12 cellular contexts compared by ENCODE assay signal in the genomic region with DNA sequence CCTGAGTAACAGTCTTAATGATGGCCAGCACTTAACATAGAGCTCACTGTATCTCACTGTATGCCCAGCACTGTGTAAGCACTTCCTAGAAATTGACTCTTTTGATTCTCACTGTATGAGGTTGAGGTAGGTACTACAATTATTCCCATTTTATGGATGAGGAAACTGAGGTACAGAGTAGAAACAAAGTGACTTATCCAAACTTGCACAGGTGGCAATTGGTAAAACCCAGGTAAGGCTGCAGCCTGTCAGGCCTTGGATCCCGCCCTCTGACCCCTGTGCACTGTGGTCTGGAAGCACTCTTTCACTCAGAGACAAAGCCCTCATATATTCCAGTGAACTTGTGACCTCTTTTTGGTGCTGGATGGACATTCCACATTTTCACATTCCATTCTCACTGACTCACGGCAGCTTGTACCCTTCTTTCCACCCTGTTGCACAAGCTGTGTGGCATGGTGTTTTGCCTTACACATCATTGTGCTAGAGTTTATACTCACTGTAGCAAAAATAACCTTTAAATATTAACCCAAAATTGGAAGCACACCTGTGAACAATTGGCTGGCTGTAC. TPM values are rescaled to one million over a fixed set of nuclear protein-coding genes. Genes with fewer than 3 reads are reported as not detected.
DNase-seq lines count a peak whose midpoint lies in the region; ATAC-seq and TF ChIP-seq lines count a peak whose summit lies in the region.
"Had no signal": no experiment of that assay in that cellular context is flagged by ENCODE, and none has a peak within 500 bp of the region (broad histone marks: within the 10 kb centered on the region; RNA-seq: fewer than 3 reads in every experiment).

No MANE protein-coding gene starts in this region.

- H3K9me3 ChIP-seq in MG63: peaks cover 3% of the 10 kb centered on the region; the same call in 1 of the 2 replicates

- peaks cover 15% of the 10 kb centered on the region for H3K9me3 Mint-ChIP-seq in activated naive CD8-positive, alpha-beta T cell treated with anti-CD3 and anti-CD28 coated beads, Interleukin-2, amount 50 U/mL, for 24 hours

- H3K36me3 ChIP-seq in MG63: no peaks in the 10 kb centered on the region

- peaks cover 2% of the 10 kb centered on the region for H3K36me3 Mint-ChIP-seq in activated naive CD8-positive, alpha-beta T cell treated with anti-CD3 and anti-CD28 coated beads, Interleukin-2, amount 50 U/mL, for 24 hours (ENCODE audit: low read depth)
- H3K36me3 Mint-ChIP-seq: CD8-positive, alpha-beta memory T cell had no signal

- no peak for ATAC-seq in HG02884 (IDR thresholded peaks at IDR 0.05; ENCODE audit: unreplicated experiment)
- no peak for ATAC-seq in activated naive CD8-positive, alpha-beta T cell treated with anti-CD3 and anti-CD28 coated beads, Interleukin-2, amount 50 U/mL, for 24 hours

- no peaks in the 10 kb centered on the region for H3K4me1 Mint-ChIP-seq in activated naive CD8-positive, alpha-beta T cell treated with anti-CD3 and anti-CD28 coated beads, Interleukin-2, amount 50 U/mL, for 24 hours
- H3K4me1 Mint-ChIP-seq: CD8-positive, alpha-beta memory T cell had no signal

- H3K27me3 Mint-ChIP-seq in activated naive CD8-positive, alpha-beta T cell treated with anti-CD3 and anti-CD28 coated beads, Interleukin-2, amount 50 U/mL, for 24 hours: no peaks in the 10 kb centered on the region
- H3K27me3 Mint-ChIP-seq: activated naive CD8-positive, alpha-beta T cell had no signal

- DNase-seq in AG08396 (ENCODE audit: low spot score) (peak; percentile 77), MG63 (peak; percentile 78), epithelial cell of esophagus (ENCODE audit: low read depth) (peak; percentile 51), mucosa of gallbladder (ENCODE audit: low spot score) (peak; percentile 26), NCI-H1092 (lab: John Stamatoyannopoulos, UW) (no peak)
- no peak for DNase-seq in effector CD4-positive, alpha-beta T cell
- DNase-seq in activated naive CD8-positive, alpha-beta T cell treated with anti-CD3 and anti-CD28 coated beads, Interleukin-2, amount 50 U/mL, for 24 hours: no peak
- DNase-seq: CD8-positive, alpha-beta memory T cell; NCI-H187; stimulated activated CD4-positive, alpha-beta T cell treated with anti-CD3 and anti-CD28 coated beads, Interleukin-4, amount 100 ng/mL, for 1 hour had no signal

- H3K4me3 Mint-ChIP-seq in activated naive CD8-positive, alpha-beta T cell treated with anti-CD3 and anti-CD28 coated beads, Interleukin-2, amount 50 U/mL, for 24 hours: no peak overlapping the region
- H3K4me3 Mint-ChIP-seq: activated naive CD8-positive, alpha-beta T cell; CD8-positive, alpha-beta memory T cell had no signal

- no peak overlapping the region for H3K27ac Mint-ChIP-seq in activated naive CD8-positive, alpha-beta T cell treated with anti-CD3 and anti-CD28 coated beads, Interleukin-2, amount 50 U/mL, for 24 hours
- H3K27ac Mint-ChIP-seq: CD8-positive, alpha-beta memory T cell had no signal

- no peaks in the 10 kb centered on the region for H3K27me3 ChIP-seq in MG63

- no peak for TF ChIP-seq CTCF in epithelial cell of esophagus (IDR thresholded peaks at IDR 0.05; ENCODE audit: insufficient read depth, low read depth, low read length, missing control alignments)

- H3K4me3 ChIP-seq in MG63 (no peak overlapping the region), epithelial cell of esophagus (ENCODE audit: low read length) (no peak overlapping the region)

RNA-seq across cellular contexts. Expression of a gene that starts 21.7 kb away (rescaled TPM):
- total RNA-seq in MG63 (2014; rRNA removed; shearing (Covaris generic); ENCODE audit: low replicate concordance): not detected in 2 replicates
- total RNA-seq in mucosa of gallbladder: 0.20 TPM
- total RNA-seq: CD8-positive, alpha-beta memory T cell had no signal

Comparison
In these comparisons a context has a peak if more than half of its experiments do, and no peak if none do; other contexts are left out.
1. DNase-seq: peak in AG08396 (single experiment), MG63 (single experiment), epithelial cell of esophagus (single experiment) and mucosa of gallbladder (single experiment); none in effector CD4-positive, alpha-beta T cell (single experiment), NCI-H1092 (single experiment) and activated naive CD8-positive, alpha-beta T cell treated with anti-CD3 and anti-CD28 coated beads, Interleukin-2, amount 50 U/mL, for 24 hours (single experiment).